In the genomic region with DNA sequence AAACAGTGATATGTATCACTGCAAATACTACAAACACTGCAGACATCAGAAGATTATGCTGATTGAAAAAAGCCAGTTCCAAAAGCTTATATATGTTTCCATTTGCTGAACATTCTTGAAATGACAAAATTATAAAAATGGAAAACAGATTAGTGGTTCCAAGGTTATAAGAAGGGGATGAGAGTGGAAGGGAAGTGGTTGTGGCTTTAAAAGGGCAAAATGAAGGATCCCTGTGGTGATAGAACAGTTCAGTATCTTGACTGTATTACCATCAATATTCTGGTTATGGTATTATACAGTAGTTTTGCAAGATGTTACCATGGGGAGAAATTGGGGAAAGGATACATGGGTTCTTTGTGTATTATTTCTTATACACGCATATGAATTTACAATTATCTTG, we compare ENCODE assay signal across 16 cellular contexts.
DNase-seq lines count a peak whose midpoint lies in the region; ATAC-seq lines count a peak whose summit lies in the region.
"Had no signal": no experiment of that assay in that cellular context is flagged by ENCODE, and none has a peak within 500 bp of the region (broad histone marks: within the 10 kb centered on the region; RNA-seq: fewer than 3 reads in every experiment).

No MANE protein-coding gene starts in this region.

- POLR2A ChIA-PET in activated CD4-positive, alpha-beta T cell treated with anti-CD3 and anti-CD28 coated beads for 36 hours (lab: Charles Lee), result no interaction called here
- POLR2A ChIA-PET in activated naive CD8-positive, alpha-beta T cell treated with anti-CD3 and anti-CD28 coated beads, Interleukin-2, amount 10 ng/mL, durations not matched to agents 7 days and 5 days (lab: Charles Lee), result no interaction called here

- no peak for DNase-seq in activated CD4-positive, alpha-beta T cell treated with anti-CD3 and anti-CD28 coated beads for 36 hours
- DNase-seq in activated CD4-positive, alpha-beta T cell treated with anti-CD3 and anti-CD28 coated beads, Interleukin-2, amount 50 U/mL, for 1 hour, result no peak
- DNase-seq in activated naive CD8-positive, alpha-beta T cell treated with anti-CD3 and anti-CD28 coated beads, Interleukin-2, amount 10 ng/mL, durations not matched to agents 7 days and 5 days, result no peak
- DNase-seq in activated naive CD8-positive, alpha-beta T cell treated with anti-CD3 and anti-CD28 coated beads for 36 hours, result no peak
- DNase-seq in activated T-helper 2 cell treated with anti-CD3 and anti-CD28 coated beads, Interferon-gamma antibody, Interleukin-2, Interleukin-4, amounts not matched to agents 10 μg/mL and 5 μg/mL and 100 μg/mL, durations not matched to agents 14 hours and 24 hours and 36 hours (ENCODE audit: low spot score), result no peak
- DNase-seq in NK-92 treated with Interleukin-12 subunit alpha and Interleukin-12 subunit beta, amount 100 ng/mL, for 24 hours (lab: John Stamatoyannopoulos, UW), result no peak
- DNase-seq: Caco-2; CD8-positive, alpha-beta T cell; DMS 273 treated with DMSO at 0.1 percent for 48 hours; DMS79; GF-D8; H9 had no signal

- H3K9me3 Mint-ChIP-seq in activated CD4-positive, alpha-beta T cell treated with anti-CD3 and anti-CD28 coated beads for 36 hours (ENCODE audit: low read depth), result no peaks in the 10 kb centered on the region
- no peaks in the 10 kb centered on the region for H3K9me3 Mint-ChIP-seq in activated naive CD8-positive, alpha-beta T cell treated with anti-CD3 and anti-CD28 coated beads, Interleukin-2, amount 10 ng/mL, durations not matched to agents 7 days and 5 days
- no peaks in the 10 kb centered on the region for H3K9me3 Mint-ChIP-seq in activated naive CD8-positive, alpha-beta T cell treated with anti-CD3 and anti-CD28 coated beads for 36 hours
- H3K9me3 Mint-ChIP-seq in activated T-helper 2 cell treated with anti-CD3 and anti-CD28 coated beads, Interferon-gamma antibody, Interleukin-2, Interleukin-4, amounts not matched to agents 10 μg/mL and 5 μg/mL and 100 μg/mL, durations not matched to agents 14 hours and 24 hours and 36 hours, result no peaks in the 10 kb centered on the region
- H3K9me3 Mint-ChIP-seq: CD8-positive, alpha-beta T cell; GM23338; H9 had no signal

- peaks cover 12% of the 10 kb centered on the region for H3K4me1 Mint-ChIP-seq in activated CD4-positive, alpha-beta T cell treated with anti-CD3 and anti-CD28 coated beads for 36 hours
- peaks cover 15% of the 10 kb centered on the region for H3K4me1 Mint-ChIP-seq in activated naive CD8-positive, alpha-beta T cell treated with anti-CD3 and anti-CD28 coated beads, Interleukin-2, amount 10 ng/mL, durations not matched to agents 7 days and 5 days
- peaks cover 8% of the 10 kb centered on the region for H3K4me1 Mint-ChIP-seq in activated naive CD8-positive, alpha-beta T cell treated with anti-CD3 and anti-CD28 coated beads for 36 hours
- peaks cover 33% of the 10 kb centered on the region for H3K4me1 Mint-ChIP-seq in activated T-helper 2 cell treated with anti-CD3 and anti-CD28 coated beads, Interferon-gamma antibody, Interleukin-2, Interleukin-4, amounts not matched to agents 10 μg/mL and 5 μg/mL and 100 μg/mL, durations not matched to agents 14 hours and 24 hours and 36 hours (ENCODE audit: low read depth)

- H3K36me3 Mint-ChIP-seq in activated CD4-positive, alpha-beta T cell treated with anti-CD3 and anti-CD28 coated beads for 36 hours (ENCODE audit: low read depth), result peaks cover 12% of the 10 kb centered on the region
- H3K36me3 Mint-ChIP-seq in activated naive CD8-positive, alpha-beta T cell treated with anti-CD3 and anti-CD28 coated beads, Interleukin-2, amount 10 ng/mL, durations not matched to agents 7 days and 5 days, result peaks cover 26% of the 10 kb centered on the region
- H3K36me3 Mint-ChIP-seq in activated naive CD8-positive, alpha-beta T cell treated with anti-CD3 and anti-CD28 coated beads for 36 hours, result peaks cover 21% of the 10 kb centered on the region
- H3K36me3 Mint-ChIP-seq in activated T-helper 2 cell treated with anti-CD3 and anti-CD28 coated beads, Interferon-gamma antibody, Interleukin-2, Interleukin-4, amounts not matched to agents 10 μg/mL and 5 μg/mL and 100 μg/mL, durations not matched to agents 14 hours and 24 hours and 36 hours (ENCODE audit: low read depth), result peaks cover 32% of the 10 kb centered on the region

- no peak overlapping the region for H3K27ac Mint-ChIP-seq in activated CD4-positive, alpha-beta T cell treated with anti-CD3 and anti-CD28 coated beads for 36 hours
- no peak overlapping the region for H3K27ac Mint-ChIP-seq in activated naive CD8-positive, alpha-beta T cell treated with anti-CD3 and anti-CD28 coated beads, Interleukin-2, amount 10 ng/mL, durations not matched to agents 7 days and 5 days
- H3K27ac Mint-ChIP-seq in activated naive CD8-positive, alpha-beta T cell treated with anti-CD3 and anti-CD28 coated beads for 36 hours, result no peak overlapping the region
- H3K27ac Mint-ChIP-seq in activated T-helper 2 cell treated with anti-CD3 and anti-CD28 coated beads, Interferon-gamma antibody, Interleukin-2, Interleukin-4, amounts not matched to agents 10 μg/mL and 5 μg/mL and 100 μg/mL, durations not matched to agents 14 hours and 24 hours and 36 hours, result peak overlapping the region; percentile 42
- H3K27ac Mint-ChIP-seq: B cell; CD8-positive, alpha-beta T cell; GM23338 had no signal

- no peak overlapping the region for H3K4me3 Mint-ChIP-seq in activated CD4-positive, alpha-beta T cell treated with anti-CD3 and anti-CD28 coated beads for 36 hours
- H3K4me3 Mint-ChIP-seq in activated naive CD8-positive, alpha-beta T cell treated with anti-CD3 and anti-CD28 coated beads, Interleukin-2, amount 10 ng/mL, durations not matched to agents 7 days and 5 days, result no peak overlapping the region
- no peak overlapping the region for H3K4me3 Mint-ChIP-seq in activated naive CD8-positive, alpha-beta T cell treated with anti-CD3 and anti-CD28 coated beads for 36 hours
- no peak overlapping the region for H3K4me3 Mint-ChIP-seq in activated T-helper 2 cell treated with anti-CD3 and anti-CD28 coated beads, Interferon-gamma antibody, Interleukin-2, Interleukin-4, amounts not matched to agents 10 μg/mL and 5 μg/mL and 100 μg/mL, durations not matched to agents 14 hours and 24 hours and 36 hours (ENCODE audit: low read depth)
- H3K4me3 Mint-ChIP-seq: B cell; CD4-positive, CD25-positive, alpha-beta regulatory T cell; CD8-positive, alpha-beta T cell; GM23338; H9 had no signal

- intact Hi-C loops in activated CD4-positive, alpha-beta T cell treated with anti-CD3 and anti-CD28 coated beads for 36 hours (cut with DNase I, micrococcal nuclease), result no loop called here
- intact Hi-C loops in activated T-helper 2 cell treated with anti-CD3 and anti-CD28 coated beads, Interferon-gamma antibody, Interleukin-2, Interleukin-4, amounts not matched to agents 10 μg/mL and 5 μg/mL and 100 μg/mL, durations not matched to agents 14 hours and 24 hours and 36 hours (cut with micrococcal nuclease), result loop anchor here (1.0 to 10.0 kb wide), 4 partner anchors 79 to 183 kb away; a partner anchor contains a TSS

- H3K27me3 Mint-ChIP-seq in activated CD4-positive, alpha-beta T cell treated with anti-CD3 and anti-CD28 coated beads for 36 hours, result no peaks in the 10 kb centered on the region
- no peaks in the 10 kb centered on the region for H3K27me3 Mint-ChIP-seq in activated naive CD8-positive, alpha-beta T cell treated with anti-CD3 and anti-CD28 coated beads, Interleukin-2, amount 10 ng/mL, durations not matched to agents 7 days and 5 days
- H3K27me3 Mint-ChIP-seq in activated naive CD8-positive, alpha-beta T cell treated with anti-CD3 and anti-CD28 coated beads for 36 hours, result no peaks in the 10 kb centered on the region
- no peaks in the 10 kb centered on the region for H3K27me3 Mint-ChIP-seq in activated T-helper 2 cell treated with anti-CD3 and anti-CD28 coated beads, Interferon-gamma antibody, Interleukin-2, Interleukin-4, amounts not matched to agents 10 μg/mL and 5 μg/mL and 100 μg/mL, durations not matched to agents 14 hours and 24 hours and 36 hours (ENCODE audit: low read depth)
- H3K27me3 Mint-ChIP-seq: B cell; CD4-positive, CD25-positive, alpha-beta regulatory T cell had no signal

- peak; percentile 63 for ATAC-seq in activated CD4-positive, alpha-beta T cell treated with anti-CD3 and anti-CD28 coated beads for 36 hours
- ATAC-seq in activated naive CD8-positive, alpha-beta T cell treated with anti-CD3 and anti-CD28 coated beads, Interleukin-2, amount 10 ng/mL, durations not matched to agents 7 days and 5 days (ENCODE audit: low read depth), result peak; percentile 45
- ATAC-seq: CD8-positive, alpha-beta T cell; GM23338; HCT116 had no signal

- CTCF ChIA-PET in activated CD4-positive, alpha-beta T cell treated with anti-CD3 and anti-CD28 coated beads for 36 hours (lab: Charles Lee), result interaction anchor here (1.3 to 2.3 kb wide), 4 partner anchors 17 to 247 kb away, joined by 3 to 18 read pairs (median 5); no protein-coding TSS in a partner anchor
